In genomic region chr10:3213174-3213573, GRCh38 we compare ENCODE assay signal across 18 cellular contexts. TPM values are rescaled to one million over a fixed set of nuclear protein-coding genes. Genes with fewer than 3 reads are reported as not detected.
DNase-seq lines count a peak whose midpoint lies in the region; ATAC-seq and TF ChIP-seq lines count a peak whose summit lies in the region.
"Had no signal": no experiment of that assay in that cellular context is flagged by ENCODE, and none has a peak within 500 bp of the region (broad histone marks: within the 10 kb centered on the region; RNA-seq: fewer than 3 reads in every experiment).

No MANE protein-coding gene starts in this region.

- peak overlapping the region; percentile 75 to 93 (median 83) for H3K27ac Mint-ChIP-seq in nephron

- peaks cover 21% of the 10 kb centered on the region for H3K27me3 Mint-ChIP-seq in nephron (ENCODE audit: low read depth)

- no peak overlapping the region for H3K9ac ChIP-seq in colonic mucosa (ENCODE audit: low read depth in 2 of 2, low read length in 2 of 2)

- H3K4me1 ChIP-seq in uterus, result peaks cover 4 to 8% of the 10 kb centered on the region in 2 donors
- no peaks in the 10 kb centered on the region for H3K4me1 ChIP-seq in colonic mucosa
- H3K4me1 ChIP-seq: Peyer's patch had no signal

- ATAC-seq in GM18505 (IDR thresholded peaks at IDR 0.05; ENCODE audit: unreplicated experiment), result no peak

- intact Hi-C loops in uterus (cut with DNase I; ENCODE audit: low total_unique reads) (no loop called here), colonic mucosa (cut with DNase I) (no loop called here)

- H3K4me1 Mint-ChIP-seq in nephron, result peaks cover 37% of the 10 kb centered on the region

- DNase-seq in NCI-H2171 treated with DMSO at 0.1 percent for 48 hours (lab: John Stamatoyannopoulos, UW) (peak; percentile 52), fibroblast of peridontal ligament (ENCODE audit: extremely low read depth) (peak; percentile 37), uterus (peak; percentile 87 to 89), SIG-M5 treated with dmso at 0.1 percent for 504 hours (lab: John Stamatoyannopoulos, UW; ENCODE audit: unreplicated experiment) (no peak), colonic mucosa (no peak)
- DNase-seq: ACHN, EL, Karpas-422, MG63, NCI-H1092, NCI-H146, NCI-H2081, NCI-H2227 treated with DMSO at 0.1 percent for 48 hours, NCI-H524 treated with DMSO at 0.1 percent for 48 hours, Peyer's patch, SIG-M5 had no signal

- no peaks in the 10 kb centered on the region for H3K36me3 Mint-ChIP-seq in nephron (ENCODE audit: low read depth)

- H3K9me3 ChIP-seq in uterus (no peaks in the 10 kb centered on the region), colonic mucosa (no peaks in the 10 kb centered on the region)
- H3K9me3 ChIP-seq: MG63, Peyer's patch had no signal

- H3K36me3 ChIP-seq in uterus (no peaks in the 10 kb centered on the region), colonic mucosa (no peaks in the 10 kb centered on the region)
- H3K36me3 ChIP-seq: MG63, Peyer's patch had no signal

- H3K27me3 ChIP-seq in uterus, result no peaks in the 10 kb centered on the region
- no peaks in the 10 kb centered on the region for H3K27me3 ChIP-seq in colonic mucosa
- H3K27me3 ChIP-seq: MG63, Peyer's patch had no signal

- H3K27ac ChIP-seq in uterus (peak overlapping the region; percentile 77 to 83), colonic mucosa (no peak overlapping the region)
- H3K27ac ChIP-seq: Peyer's patch had no signal

- H3K4me3 Mint-ChIP-seq in nephron, result no peak overlapping the region

- no peaks in the 10 kb centered on the region for H3K9me3 Mint-ChIP-seq in nephron

- TF ChIP-seq POLR2A in uterus (IDR thresholded peaks at IDR 0.05), result no peak
- no peak for TF ChIP-seq POLR2A in GM18505 (IDR thresholded peaks at IDR 0.05; ENCODE audit: borderline replicate concordance, extremely low read depth, insufficient read depth, insufficient read length)

- no peak for TF ChIP-seq CTCF in nephron (IDR thresholded peaks at IDR 0.05; ENCODE audit: unreplicated experiment in 3 of 3)
- no peak for TF ChIP-seq CTCF in uterus (IDR thresholded peaks at IDR 0.05)
- no peak for TF ChIP-seq CTCF in colonic mucosa (IDR thresholded peaks at IDR 0.05)

- H3K4me3 ChIP-seq in uterus (no peak overlapping the region), colonic mucosa (no peak overlapping the region)
- H3K4me3 ChIP-seq: MG63, Peyer's patch had no signal

RNA-seq across cellular contexts. Expression of gene PITRM1, which starts 40.6 kb away (rescaled TPM):
- total RNA-seq in uterus, result 10 to 100 TPM; 37.4 to 100.0 (median 51.4) TPM
- 10 to 100 TPM; 43.7 to 52.3 TPM for total RNA-seq in colonic mucosa

Comparison
In these comparisons a context has a peak if more than half of its experiments do, and no peak if none do; other contexts are left out.
1. DNase-seq: peak in NCI-H2171 treated with DMSO at 0.1 percent for 48 hours (single experiment), fibroblast of peridontal ligament (single experiment) and uterus (2 of 2); none in SIG-M5 treated with dmso at 0.1 percent for 504 hours (single experiment) and colonic mucosa (single experiment).